Comparison of ENCODE assay signal across 16 cellular contexts in genomic region chr3:60890226-60890625, GRCh38.
DNase-seq lines count a peak whose midpoint lies in the region; ATAC-seq and TF ChIP-seq lines count a peak whose summit lies in the region.
"Had no signal": no experiment of that assay in that cellular context is flagged by ENCODE, and none has a peak within 500 bp of the region (broad histone marks: within the 10 kb centered on the region; RNA-seq: fewer than 3 reads in every experiment).

No MANE protein-coding gene starts in this region.

- no peak for ATAC-seq in body of pancreas
- ATAC-seq: A549, GM23338 had no signal

- no peak for TF ChIP-seq POLR2A in body of pancreas (IDR thresholded peaks at IDR 0.05)
- no peak for TF ChIP-seq POLR2A in thyroid gland (IDR thresholded peaks at IDR 0.05)

- no peak overlapping the region for H2AFZ ChIP-seq in PC-9
- H2AFZ ChIP-seq: GM23338 had no signal

- no peak overlapping the region for H3K4me2 ChIP-seq in PC-9
- H3K4me2 ChIP-seq: A549, GM23338 had no signal

- H3K9me3 ChIP-seq in body of pancreas (no peaks in the 10 kb centered on the region), thyroid gland (no peaks in the 10 kb centered on the region), PC-9 (ENCODE audit: insufficient read depth, low read depth) (no peaks in the 10 kb centered on the region)
- H3K9me3 ChIP-seq: A549, BE2C had no signal

- H3K27ac ChIP-seq in body of pancreas: no peak overlapping the region
- H3K27ac ChIP-seq in thyroid gland: peak overlapping the region; percentile 38 to 78 (median 52)
- no peak overlapping the region for H3K27ac ChIP-seq in dorsolateral prefrontal cortex
- no peak overlapping the region for H3K27ac ChIP-seq in PC-9
- H3K27ac ChIP-seq: A549, C4-2B, HL-60 had no signal

- H3K36me3 ChIP-seq in body of pancreas (replicated peaks in 1 of 2; ENCODE audit: insufficient read depth in 1 of 2, low read depth in 2 of 2) (no peaks in the 10 kb centered on the region), kidney epithelial cell (ENCODE audit: control insufficient read depth, insufficient read depth, low read length) (no peaks in the 10 kb centered on the region), thyroid gland (no peaks in the 10 kb centered on the region), PC-9 (ENCODE audit: low read depth) (no peaks in the 10 kb centered on the region)
- H3K36me3 ChIP-seq: BE2C had no signal

- CTCF ChIA-PET in PC-9 (lab: Charles Lee): no interaction called here

- TF ChIP-seq CTCF in body of pancreas (IDR thresholded peaks at IDR 0.05) (no peak), kidney epithelial cell (IDR thresholded peaks at IDR 0.05; ENCODE audit: insufficient read depth, low read length, poor library complexity, severe bottlenecking) (no peak), thyroid gland (IDR thresholded peaks at IDR 0.05) (no peak), dorsolateral prefrontal cortex (IDR thresholded peaks at IDR 0.05 in 54 of 56, conservative IDR thresholded peaks at IDR 0.05 in 2 of 56; ENCODE audit: low read depth in 1 of 56, partially characterized antibody in 56 of 56) (no peak), PC-9 (conservative IDR thresholded peaks at IDR 0.05) (no peak)

- no peaks in the 10 kb centered on the region for H4K20me1 ChIP-seq in PC-9 (ENCODE audit: insufficient read depth)

- H3K4me3 ChIP-seq in body of pancreas (no peak overlapping the region), kidney epithelial cell (ENCODE audit: low read depth, low read length) (no peak overlapping the region), thyroid gland (replicated peaks in 1 of 3) (no peak overlapping the region), dorsolateral prefrontal cortex (no peak overlapping the region), PC-9 (no peak overlapping the region)
- H3K4me3 ChIP-seq: A549, GM23338 had no signal

- BruUV-seq in PC-9 (replicated peaks; lab: Mats Ljungman, UMichigan): no TSS peak

- POLR2A ChIA-PET in PC-9 (lab: Charles Lee; ENCODE audit: unreplicated experiment): interaction anchor here (0.6 kb wide), 3 partner anchors 22 to 1989 kb away, joined by 3 to 4 read pairs (median 4); no protein-coding TSS in a partner anchor

- DNase-seq in NCI-H446 treated with DMSO at 0.1 percent for 48 hours (lab: John Stamatoyannopoulos, UW) (peak; percentile 71), body of pancreas (peak in 3 of 4 donors; percentile 2 to 25 (median 8)), kidney epithelial cell (ENCODE audit: low read depth) (peak; percentile 19), thyroid gland (peak; percentile 26 to 46), dorsolateral prefrontal cortex (no peak), PC-9 (no peak)
- no peak for DNase-seq in activated naive CD4-positive, alpha-beta T cell treated with Interleukin-2 at 50 U/mL for 16 hours
- DNase-seq: BE2C; CD4-positive, alpha-beta memory T cell; DND-41; GF-D8; H7 had no signal

- intact Hi-C loops in body of pancreas (cut with DNase I): no loop called here
- intact Hi-C loops in thyroid gland (cut with DNase I): no loop called here
- intact Hi-C loops in dorsolateral prefrontal cortex (cut with DNase I): no loop called here
- intact Hi-C loops in PC-9 (cut with micrococcal nuclease; ENCODE audit: unreplicated experiment): no loop called here

- no peaks in the 10 kb centered on the region for H3K9me2 ChIP-seq in PC-9 (ENCODE audit: insufficient read depth)

- H3K79me2 ChIP-seq in PC-9 (ENCODE audit: low read depth): no peaks in the 10 kb centered on the region

- no peaks in the 10 kb centered on the region for H3F3A ChIP-seq in PC-9 (ENCODE audit: insufficient read depth, low read depth)

- WGBS in body of pancreas, 2 donors: 77 to 81% methylated on average over 5 of the region's 5 CpGs
- 58 to 74% methylated on average over 5 of the region's 5 CpGs for WGBS in thyroid gland, 2 donors

- H3K27me3 ChIP-seq in body of pancreas (no peaks in the 10 kb centered on the region), kidney epithelial cell (ENCODE audit: control insufficient read depth, insufficient read depth, low read length) (no peaks in the 10 kb centered on the region), thyroid gland (no peaks in the 10 kb centered on the region), dorsolateral prefrontal cortex (no peaks in the 10 kb centered on the region), PC-9 (ENCODE audit: insufficient read depth, low read depth) (no peaks in the 10 kb centered on the region)
- H3K27me3 ChIP-seq: BE2C had no signal

- H3K4me1 ChIP-seq in body of pancreas (no peaks in the 10 kb centered on the region), thyroid gland (peaks cover 12 to 33% of the 10 kb centered on the region in 2 donors), PC-9 (replicated peaks; ENCODE audit: insufficient read depth) (no peaks in the 10 kb centered on the region)
- H3K4me1 ChIP-seq: A549, BE2C had no signal

Comparison
In these comparisons a context has a peak if more than half of its experiments do, and no peak if none do; other contexts are left out.
1. DNase-seq: peak in NCI-H446 treated with DMSO at 0.1 percent for 48 hours (single experiment), body of pancreas (3 of 4), kidney epithelial cell (single experiment) and thyroid gland (2 of 2); none in activated naive CD4-positive, alpha-beta T cell treated with Interleukin-2 at 50 U/mL for 16 hours (single experiment), dorsolateral prefrontal cortex (0 of 10) and PC-9 (0 of 2).
2. H3K27ac ChIP-seq: peak in thyroid gland (3 of 3); none in body of pancreas (0 of 4), dorsolateral prefrontal cortex (0 of 59) and PC-9 (single experiment).